Comparison of ENCODE assay signal across 1 cellular context in the genomic region with DNA sequence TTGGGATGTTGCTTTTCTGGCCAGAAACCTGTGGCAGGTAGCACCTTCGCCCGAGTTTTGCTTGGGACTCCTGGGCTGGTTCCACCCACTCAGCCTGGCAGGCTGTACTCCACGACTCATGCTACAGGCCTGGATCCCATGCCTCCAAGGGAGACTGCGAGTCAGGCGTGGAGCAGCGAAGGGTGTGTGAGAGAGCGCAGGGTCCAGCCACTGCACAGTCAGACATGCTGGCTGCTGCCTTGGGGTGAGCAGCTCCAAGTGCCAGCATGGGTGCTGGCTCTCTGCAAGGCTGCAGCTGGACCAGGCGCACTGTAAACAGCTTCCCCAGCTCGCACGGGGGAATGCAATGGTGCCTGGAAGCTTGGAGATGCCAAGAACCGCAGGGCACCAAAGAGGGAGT.
TF ChIP-seq lines count a peak whose summit lies in the region.

No MANE protein-coding gene starts in this region.

TF ChIP-seq in GM23338, 12 proteins besides CTCF, POLR2A, EP300 and RAD21 (continued from another document):
- TF ChIP-seq, protein P1, sequence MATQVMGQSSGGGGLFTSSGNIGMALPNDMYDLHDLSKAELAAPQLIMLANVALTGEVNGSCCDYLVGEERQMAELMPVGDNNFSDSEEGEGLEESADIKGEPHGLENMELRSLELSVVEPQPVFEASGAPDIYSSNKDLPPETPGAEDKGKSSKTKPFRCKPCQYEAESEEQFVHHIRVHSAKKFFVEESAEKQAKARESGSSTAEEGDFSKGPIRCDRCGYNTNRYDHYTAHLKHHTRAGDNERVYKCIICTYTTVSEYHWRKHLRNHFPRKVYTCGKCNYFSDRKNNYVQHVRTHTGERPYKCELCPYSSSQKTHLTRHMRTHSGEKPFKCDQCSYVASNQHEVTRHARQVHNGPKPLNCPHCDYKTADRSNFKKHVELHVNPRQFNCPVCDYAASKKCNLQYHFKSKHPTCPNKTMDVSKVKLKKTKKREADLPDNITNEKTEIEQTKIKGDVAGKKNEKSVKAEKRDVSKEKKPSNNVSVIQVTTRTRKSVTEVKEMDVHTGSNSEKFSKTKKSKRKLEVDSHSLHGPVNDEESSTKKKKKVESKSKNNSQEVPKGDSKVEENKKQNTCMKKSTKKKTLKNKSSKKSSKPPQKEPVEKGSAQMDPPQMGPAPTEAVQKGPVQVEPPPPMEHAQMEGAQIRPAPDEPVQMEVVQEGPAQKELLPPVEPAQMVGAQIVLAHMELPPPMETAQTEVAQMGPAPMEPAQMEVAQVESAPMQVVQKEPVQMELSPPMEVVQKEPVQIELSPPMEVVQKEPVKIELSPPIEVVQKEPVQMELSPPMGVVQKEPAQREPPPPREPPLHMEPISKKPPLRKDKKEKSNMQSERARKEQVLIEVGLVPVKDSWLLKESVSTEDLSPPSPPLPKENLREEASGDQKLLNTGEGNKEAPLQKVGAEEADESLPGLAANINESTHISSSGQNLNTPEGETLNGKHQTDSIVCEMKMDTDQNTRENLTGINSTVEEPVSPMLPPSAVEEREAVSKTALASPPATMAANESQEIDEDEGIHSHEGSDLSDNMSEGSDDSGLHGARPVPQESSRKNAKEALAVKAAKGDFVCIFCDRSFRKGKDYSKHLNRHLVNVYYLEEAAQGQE (IDR thresholded peaks at IDR 0.05; ENCODE audit: unreplicated experiment) = no peak
- TF ChIP-seq, protein P2, sequence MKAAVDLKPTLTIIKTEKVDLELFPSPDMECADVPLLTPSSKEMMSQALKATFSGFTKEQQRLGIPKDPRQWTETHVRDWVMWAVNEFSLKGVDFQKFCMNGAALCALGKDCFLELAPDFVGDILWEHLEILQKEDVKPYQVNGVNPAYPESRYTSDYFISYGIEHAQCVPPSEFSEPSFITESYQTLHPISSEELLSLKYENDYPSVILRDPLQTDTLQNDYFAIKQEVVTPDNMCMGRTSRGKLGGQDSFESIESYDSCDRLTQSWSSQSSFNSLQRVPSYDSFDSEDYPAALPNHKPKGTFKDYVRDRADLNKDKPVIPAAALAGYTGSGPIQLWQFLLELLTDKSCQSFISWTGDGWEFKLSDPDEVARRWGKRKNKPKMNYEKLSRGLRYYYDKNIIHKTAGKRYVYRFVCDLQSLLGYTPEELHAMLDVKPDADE (IDR thresholded peaks at IDR 0.05) = no peak
- no peak for TF ChIP-seq JUNB (IDR thresholded peaks at IDR 0.05; ENCODE audit: unreplicated experiment)
- TF ChIP-seq STAT1 (IDR thresholded peaks at IDR 0.05; ENCODE audit: unreplicated experiment) = no peak
- TF ChIP-seq CREB1 (CRISPR knock-in tag; IDR thresholded peaks at IDR 0.05; ENCODE audit: low read depth) = no peak
- no peak for TF ChIP-seq POLR2AphosphoS5 (IDR thresholded peaks at IDR 0.05; ENCODE audit: low read depth)
- no peak for TF ChIP-seq EZH2 (IDR thresholded peaks at IDR 0.05; ENCODE audit: low read depth, unreplicated experiment)
- no peak for TF ChIP-seq ZNF114 (CRISPR knock-in tag; IDR thresholded peaks at IDR 0.05)
- TF ChIP-seq EZH2phosphoT487 (IDR thresholded peaks at IDR 0.05; ENCODE audit: unreplicated experiment) = no peak
